In genomic region chr11:69193151-69193550, GRCh38 we compare ENCODE assay signal across 32 cellular contexts. TPM values are rescaled to one million over a fixed set of nuclear protein-coding genes. Genes with fewer than 3 reads are reported as not detected.
"Had no signal": no experiment of that assay in that cellular context is flagged by ENCODE, and none has a peak within 500 bp of the region (broad histone marks: within the 10 kb centered on the region; RNA-seq: fewer than 3 reads in every experiment).

No MANE protein-coding gene starts in this region.

- H3K27me3 ChIP-seq: brain microvascular endothelial cell, SJSA1 had no signal

- H3K4me3 ChIP-seq: SJSA1 had no signal

- H3K27me3 Mint-ChIP-seq: activated CD8-positive, alpha-beta memory T cell treated with anti-CD3 and anti-CD28 coated beads, Interleukin-2, amount 10 ng/mL, durations not matched to agents 7 days and 5 days; activated naive CD4-positive, alpha-beta T cell treated with anti-CD3 and anti-CD28 coated beads, Interleukin-2, amount 10 ng/mL, durations not matched to agents 7 days and 5 days; activated naive CD8-positive, alpha-beta T cell; activated naive CD8-positive, alpha-beta T cell treated with anti-CD3 and anti-CD28 coated beads, Interleukin-2, amount 50 U/mL, for 24 hours had no signal

- H3K4me3 Mint-ChIP-seq: activated CD4-positive, alpha-beta memory T cell treated with anti-CD3 and anti-CD28 coated beads, Interleukin-2, amount 10 ng/mL, durations not matched to agents 7 days and 5 days; activated CD8-positive, alpha-beta memory T cell treated with anti-CD3 and anti-CD28 coated beads, Interleukin-2, amount 10 ng/mL, durations not matched to agents 7 days and 5 days; activated naive CD4-positive, alpha-beta T cell treated with anti-CD3 and anti-CD28 coated beads, Interleukin-2, amount 10 ng/mL, durations not matched to agents 7 days and 5 days; activated naive CD8-positive, alpha-beta T cell; activated naive CD8-positive, alpha-beta T cell treated with anti-CD3 and anti-CD28 coated beads, Interleukin-2, amount 50 U/mL, for 24 hours had no signal

- H3K4me1 Mint-ChIP-seq: activated CD4-positive, alpha-beta memory T cell treated with anti-CD3 and anti-CD28 coated beads, Interleukin-2, amount 10 ng/mL, durations not matched to agents 7 days and 5 days; activated CD8-positive, alpha-beta memory T cell treated with anti-CD3 and anti-CD28 coated beads, Interleukin-2, amount 10 ng/mL, durations not matched to agents 7 days and 5 days; activated naive CD8-positive, alpha-beta T cell treated with anti-CD3 and anti-CD28 coated beads, Interleukin-2, amount 50 U/mL, for 24 hours had no signal

- H3K36me3 ChIP-seq: brain microvascular endothelial cell, SJSA1, WERI-Rb-1 had no signal

- DNase-seq: activated CD4-positive, alpha-beta memory T cell treated with anti-CD3 and anti-CD28 coated beads, Interleukin-2, amount 10 ng/mL, durations not matched to agents 7 days and 5 days; activated CD4-positive, alpha-beta T cell treated with anti-CD3 and anti-CD28 coated beads for 1 hour; activated CD4-positive, alpha-beta T cell treated with anti-CD3 and anti-CD28 coated beads for 48 hours; activated CD4-positive, CD25-positive, alpha-beta regulatory T cell; activated CD8-positive, alpha-beta memory T cell treated with anti-CD3 and anti-CD28 coated beads for 24 hours; activated CD8-positive, alpha-beta memory T cell treated with anti-CD3 and anti-CD28 coated beads, Interleukin-2, amount 10 ng/mL, durations not matched to agents 7 days and 5 days; activated CD8-positive, alpha-beta memory T cell treated with anti-CD3 and anti-CD28 coated beads, Interleukin-2, amount 50 U/mL, for 48 hours; activated effector memory CD4-positive, alpha-beta T cell treated with Interleukin-2 at 50 U/mL for 16 hours; activated naive CD4-positive, alpha-beta T cell treated with anti-CD3 and anti-CD28 coated beads, Interleukin-2, amount 10 ng/mL, durations not matched to agents 7 days and 5 days; activated naive CD8-positive, alpha-beta T cell treated with anti-CD3 and anti-CD28 coated beads, Interleukin-2, amount 50 U/mL, for 24 hours; activated T-cell treated with anti-CD3 and anti-CD28 coated beads, Interleukin-2, amount 50 U/mL, for 48 hours; brain microvascular endothelial cell; central memory CD4-positive, alpha-beta T cell; MM.1S; MV-4-11; NCI-H1092; NCI-H1417; NCI-H146; NCI-H187; NCI-H2029 treated with DMSO at 0.1 percent for 48 hours; NCI-H2107; NCI-H446 treated with DMSO at 0.1 percent for 48 hours; NCI-H524; NCI-H69; RPMI8226; SHP77 treated with DMSO at 0.1 percent for 48 hours; T1000; WERI-Rb-1 had no signal

- H3K36me3 Mint-ChIP-seq: activated CD8-positive, alpha-beta memory T cell treated with anti-CD3 and anti-CD28 coated beads, Interleukin-2, amount 10 ng/mL, durations not matched to agents 7 days and 5 days; activated naive CD4-positive, alpha-beta T cell treated with anti-CD3 and anti-CD28 coated beads, Interleukin-2, amount 10 ng/mL, durations not matched to agents 7 days and 5 days had no signal

- H3K27ac Mint-ChIP-seq: activated CD4-positive, alpha-beta memory T cell treated with anti-CD3 and anti-CD28 coated beads, Interleukin-2, amount 10 ng/mL, durations not matched to agents 7 days and 5 days; activated CD8-positive, alpha-beta memory T cell treated with anti-CD3 and anti-CD28 coated beads, Interleukin-2, amount 10 ng/mL, durations not matched to agents 7 days and 5 days; activated naive CD4-positive, alpha-beta T cell treated with anti-CD3 and anti-CD28 coated beads, Interleukin-2, amount 10 ng/mL, durations not matched to agents 7 days and 5 days; activated naive CD8-positive, alpha-beta T cell; activated naive CD8-positive, alpha-beta T cell treated with anti-CD3 and anti-CD28 coated beads, Interleukin-2, amount 50 U/mL, for 24 hours had no signal

- H3K27ac ChIP-seq: brain microvascular endothelial cell, KMS-11, SJSA1 had no signal

RNA-seq across cellular contexts. Expression of gene SMIM38, which starts 37.4 kb away (rescaled TPM):
- total RNA-seq: LHCN-M2 had no signal
